In genomic region chr3:190424478-190425439, GRCh38 we compare ENCODE assay signal across 8 cellular contexts. TPM values are rescaled to one million over a fixed set of nuclear protein-coding genes. Genes with fewer than 3 reads are reported as not detected.
DNase-seq lines count a peak whose midpoint lies in the region; ATAC-seq, FAIRE-seq and TF ChIP-seq lines count a peak whose summit lies in the region.

No MANE protein-coding gene starts in this region.

- H3K36me3 ChIP-seq in breast epithelium: no peaks in the 10 kb centered on the region

- H3K4me1 Mint-ChIP-seq in T-helper 17 cell: peaks cover 6% of the 10 kb centered on the region

- intact Hi-C loops in breast epithelium (cut with DNase I; ENCODE audit: low total_unique reads): no loop called here

- H3K4me3 ChIP-seq in breast epithelium: no peak overlapping the region

- peak; percentile 48 for TF ChIP-seq CTCF in GM13977 (IDR thresholded peaks at IDR 0.05; ENCODE audit: extremely low read depth, insufficient read depth, missing control alignments)
- TF ChIP-seq CTCF in breast epithelium (IDR thresholded peaks at IDR 0.05): peak; percentile 62 to 66 (median 62)

- FAIRE-seq in A204.1 (lab: Jason Lieb, UNC) (peak; percentile 89), islet of Langerhans (lab: Jason Lieb, UNC) (peak; percentile 98)

- peak; percentile 73 for ATAC-seq in HG02798 (IDR thresholded peaks at IDR 0.05; ENCODE audit: poor library complexity, unreplicated experiment)
- ATAC-seq in T-helper 17 cell: peak; percentile 82

- in situ Hi-C loops in GM13977 (cut with MboI; ENCODE audit: low pct_unique_long_range_greater_than_20kb, low sequenced_read_pairs, unreplicated experiment): no loop called here

- no peak overlapping the region for H3K27ac ChIP-seq in breast epithelium

- H3K36me3 Mint-ChIP-seq in T-helper 17 cell (ENCODE audit: low read depth): no peaks in the 10 kb centered on the region

- no peaks in the 10 kb centered on the region for H3K27me3 Mint-ChIP-seq in T-helper 17 cell

- peak overlapping the region; percentile 73 for H3K27ac Mint-ChIP-seq in T-helper 17 cell

- peak overlapping the region; percentile 57 for H3K4me3 Mint-ChIP-seq in T-helper 17 cell

- peak; percentile 31 for DNase-seq in GM13977 (ENCODE audit: low spot score)
- peak; percentile 51 for DNase-seq in NCI-H1092 treated with DMSO at 0.1 percent for 48 hours (lab: John Stamatoyannopoulos, UW)
- peak in 1 of 3 donors; percentile 7 for DNase-seq in T-helper 17 cell
- DNase-seq in breast epithelium (ENCODE audit: low spot score in 2 of 2): peak in 1 of 2 donors; percentile 23
- peak; percentile 19 to 34 for DNase-seq in stimulated activated CD4-positive, alpha-beta T cell treated with anti-CD3 and anti-CD28 coated beads, Interleukin-4, amount 100 ng/mL, for 48 hours (ENCODE audit: low read depth in 2 of 2)

- no peaks in the 10 kb centered on the region for H3K27me3 ChIP-seq in breast epithelium

- no peaks in the 10 kb centered on the region for H3K4me1 ChIP-seq in breast epithelium

- no peak for TF ChIP-seq POLR2A in breast epithelium (IDR thresholded peaks at IDR 0.05)

- H3K9me3 ChIP-seq in T-helper 17 cell (ENCODE audit: control insufficient read depth, low read length, poor library complexity, severe bottlenecking) (no peaks in the 10 kb centered on the region), breast epithelium (no peaks in the 10 kb centered on the region)

RNA-seq across cellular contexts. Expression of gene TMEM207, which starts 24.9 kb away (rescaled TPM):
- total RNA-seq in T-helper 17 cell (not detected), breast epithelium (not detected)

RNA-seq across cellular contexts. Expression of gene CLDN16, which starts 36.8 kb away (rescaled TPM):
- total RNA-seq in T-helper 17 cell: not detected
- under 1 TPM in 1 of 3 donors, not detected in 2; 0.29 TPM for total RNA-seq in breast epithelium
